ENCODE assay signal across 22 cellular contexts in the genomic region with DNA sequence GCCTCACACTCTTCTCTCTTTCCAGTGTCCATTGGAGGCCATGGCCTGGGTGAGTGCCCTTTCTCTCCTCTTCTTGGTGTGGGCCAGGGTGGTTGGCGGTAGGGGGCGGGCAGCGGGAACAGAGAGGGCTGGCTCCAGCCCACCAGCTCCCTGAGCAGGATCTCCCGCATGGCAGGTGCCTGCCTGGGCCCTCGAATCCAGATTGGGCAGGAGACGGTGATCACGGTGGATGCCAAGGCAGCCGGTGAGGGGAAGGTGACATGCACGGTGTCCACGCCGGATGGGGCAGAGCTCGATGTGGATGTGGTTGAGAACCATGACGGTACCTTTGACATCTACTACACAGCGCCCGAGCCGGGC. TPM values are rescaled to one million over a fixed set of nuclear protein-coding genes. Genes with fewer than 3 reads are reported as not detected.
DNase-seq lines count a peak whose midpoint lies in the region; ATAC-seq and TF ChIP-seq lines count a peak whose summit lies in the region.
"Had no signal": no experiment of that assay in that cellular context is flagged by ENCODE, and none has a peak within 500 bp of the region (broad histone marks: within the 10 kb centered on the region; RNA-seq: fewer than 3 reads in every experiment).

No MANE protein-coding gene starts in this region.

- H3K9me3 Mint-ChIP-seq in activated T-cell treated with anti-CD3 and anti-CD28 coated beads, Interleukin-2, amount 50 U/mL, for 24 hours = no peaks in the 10 kb centered on the region
- H3K9me3 Mint-ChIP-seq: CD4-positive, CD25-positive, alpha-beta regulatory T cell; CD8-positive, alpha-beta T cell; GM23338; H9 had no signal

- no peaks in the 10 kb centered on the region for H3K36me3 Mint-ChIP-seq in activated T-cell treated with anti-CD3 and anti-CD28 coated beads, Interleukin-2, amount 50 U/mL, for 24 hours (ENCODE audit: low read depth)
- H3K36me3 Mint-ChIP-seq: CD4-positive, CD25-positive, alpha-beta regulatory T cell; CD8-positive, alpha-beta T cell had no signal

- in situ Hi-C loops in gastrocnemius medialis (cut with MboI; ENCODE audit: low sequenced_read_pairs in 4 of 4) = no loop called here

- H3K4me1 ChIP-seq in heart left ventricle (peaks cover 0 to 4% (median 0%) of the 10 kb centered on the region in 12 donors), esophagus muscularis mucosa (no peaks in the 10 kb centered on the region), gastrocnemius medialis (no peaks in the 10 kb centered on the region)
- H3K4me1 ChIP-seq: BLaER1 had no signal

- WGBS in heart left ventricle, 4 donors = 81 to 96% (median 93%) methylated on average over 13 to 16 of the region's 16 CpGs
- WGBS in esophagus muscularis mucosa = 95% methylated on average over 14 of the region's 16 CpGs

- peaks cover 4 to 100% (median 97%) of the 10 kb centered on the region in 9 donors for H3K36me3 ChIP-seq in heart left ventricle
- H3K36me3 ChIP-seq in esophagus muscularis mucosa = peaks cover 86 to 100% (median 99%) of the 10 kb centered on the region in 4 donors
- H3K36me3 ChIP-seq in gastrocnemius medialis = peaks cover 0 to 100% of the 10 kb centered on the region in 2 donors
- H3K36me3 ChIP-seq: BLaER1 had no signal

- H3K4me3 ChIP-seq in heart left ventricle (no peak overlapping the region), esophagus muscularis mucosa (no peak overlapping the region), gastrocnemius medialis (no peak overlapping the region)
- H3K4me3 ChIP-seq: BLaER1, GM12878, GM23338 had no signal

- intact Hi-C loops in Right ventricle myocardium superior (cut with DNase I) (no loop called here), heart left ventricle (cut with DNase I) (no loop called here), esophagus muscularis mucosa (cut with DNase I) (no loop called here), gastrocnemius medialis (cut with DNase I; ENCODE audit: low total_unique reads) (no loop called here)

- no peaks in the 10 kb centered on the region for H3K4me1 Mint-ChIP-seq in activated T-cell treated with anti-CD3 and anti-CD28 coated beads, Interleukin-2, amount 50 U/mL, for 24 hours (ENCODE audit: low read depth)
- H3K4me1 Mint-ChIP-seq: B cell; CD4-positive, CD25-positive, alpha-beta regulatory T cell; GM23338; H9 had no signal

- H3K9me3 ChIP-seq in heart left ventricle (no peaks in the 10 kb centered on the region), esophagus muscularis mucosa (no peaks in the 10 kb centered on the region), gastrocnemius medialis (no peaks in the 10 kb centered on the region)
- H3K9me3 ChIP-seq: BLaER1 had no signal

- no peak overlapping the region for H3K4me3 Mint-ChIP-seq in activated T-cell treated with anti-CD3 and anti-CD28 coated beads, Interleukin-2, amount 50 U/mL, for 24 hours
- H3K4me3 Mint-ChIP-seq: B cell; CD8-positive, alpha-beta T cell; GM23338; H9 had no signal

- peak; percentile 39 for DNase-seq in Right ventricle myocardium superior
- DNase-seq in heart left ventricle = no peak
- DNase-seq in esophagus muscularis mucosa (ENCODE audit: extremely low spot score) = no peak
- DNase-seq in gastrocnemius medialis = no peak
- no peak for DNase-seq in activated T-cell treated with anti-CD3 and anti-CD28 coated beads, Interleukin-2, amount 50 U/mL, for 24 hours
- no peak for DNase-seq in activated T-cell treated with anti-CD3 and anti-CD28 coated beads for 4 hours
- no peak for DNase-seq in NCI-H526 (lab: John Stamatoyannopoulos, UW)
- DNase-seq: CD4-positive, CD25-positive, alpha-beta regulatory T cell; DMS 273 treated with DMSO at 0.1 percent for 48 hours; DMS79; EL; GDM1; H9 had no signal

- H3K27ac Mint-ChIP-seq in activated T-cell treated with anti-CD3 and anti-CD28 coated beads, Interleukin-2, amount 50 U/mL, for 24 hours = no peak overlapping the region
- H3K27ac Mint-ChIP-seq: B cell; CD4-positive, CD25-positive, alpha-beta regulatory T cell; CD8-positive, alpha-beta T cell; GM23338; H9 had no signal

- TF ChIP-seq EP300 in esophagus muscularis mucosa (IDR thresholded peaks at IDR 0.05) = no peak

- no peak for ATAC-seq in Right ventricle myocardium superior (ENCODE audit: poor library complexity)
- no peak for ATAC-seq in heart left ventricle
- ATAC-seq in gastrocnemius medialis = no peak
- ATAC-seq in GM18517 (IDR thresholded peaks at IDR 0.05; ENCODE audit: unreplicated experiment) = no peak
- ATAC-seq: CD8-positive, alpha-beta T cell; GM12878; GM23338; HCT116 had no signal

- TF ChIP-seq POLR2A in heart left ventricle (IDR thresholded peaks at IDR 0.05) (no peak), esophagus muscularis mucosa (IDR thresholded peaks at IDR 0.05; ENCODE audit: low read depth) (no peak), gastrocnemius medialis (IDR thresholded peaks at IDR 0.05) (no peak)

- H3K27me3 Mint-ChIP-seq in activated T-cell treated with anti-CD3 and anti-CD28 coated beads, Interleukin-2, amount 50 U/mL, for 24 hours = no peaks in the 10 kb centered on the region
- H3K27me3 Mint-ChIP-seq: B cell; CD4-positive, CD25-positive, alpha-beta regulatory T cell had no signal

- H3K27ac ChIP-seq in heart left ventricle (peak overlapping the region in 1 of 12 donors; percentile 31), esophagus muscularis mucosa (replicated peaks in 1 of 4) (peak overlapping the region in 3 of 4 donors; percentile 32 to 48 (median 40)), gastrocnemius medialis (peak overlapping the region; percentile 55 to 99 (median 96))
- H3K27ac ChIP-seq: 22Rv1, BLaER1, C4-2B had no signal

- H3K27me3 ChIP-seq in heart left ventricle = no peaks in the 10 kb centered on the region
- H3K27me3 ChIP-seq in esophagus muscularis mucosa = no peaks in the 10 kb centered on the region
- no peaks in the 10 kb centered on the region for H3K27me3 ChIP-seq in gastrocnemius medialis
- H3K27me3 ChIP-seq: BLaER1 had no signal

- TF ChIP-seq CTCF in heart left ventricle (IDR thresholded peaks at IDR 0.05) = no peak
- TF ChIP-seq CTCF in esophagus muscularis mucosa (IDR thresholded peaks at IDR 0.05) = no peak
- TF ChIP-seq CTCF in gastrocnemius medialis (IDR thresholded peaks at IDR 0.05 in 4 of 5, conservative IDR thresholded peaks at IDR 0.05 in 1 of 5) = no peak

RNA-seq across cellular contexts. Expression of gene ATP6V1F, which starts 13.5 kb away (rescaled TPM):
- 119 TPM for total RNA-seq in Right ventricle myocardium superior
- total RNA-seq in heart left ventricle = 100 to 1,000 TPM in 7 of 9 donors, 10 to 100 TPM in 2; 91.6 to 165 (median 121) TPM
- 100 to 1,000 TPM; 137 to 198 TPM for polyA plus RNA-seq in heart left ventricle
- total RNA-seq in esophagus muscularis mucosa = 100 to 1,000 TPM in 2 of 4 donors, 10 to 100 TPM in 2; 74.3 to 108 (median 91.9) TPM
- total RNA-seq in gastrocnemius medialis = 10 to 100 TPM; 79.3 to 99.2 (median 82.3) TPM

RNA-seq across cellular contexts. Expression of gene FLNC, which starts 18.9 kb away (rescaled TPM):
- total RNA-seq in Right ventricle myocardium superior (601 TPM), heart left ventricle (1,000 to 10,000 TPM in 6 of 9 donors, 100 to 1,000 TPM in 3; 721 to 3,687 (median 1,170) TPM), esophagus muscularis mucosa (100 to 1,000 TPM; 391 to 932 (median 533) TPM), gastrocnemius medialis (1,000 to 10,000 TPM; 1,071 to 4,398 (median 2,381) TPM)
- polyA plus RNA-seq in heart left ventricle = 1,000 to 10,000 TPM in 1 of 2 donors, 100 to 1,000 TPM in 1; 399 to 1,654 TPM
- total RNA-seq: B cell; CD4-positive, CD25-positive, alpha-beta regulatory T cell had no signal
- polyA plus RNA-seq: CD4-positive, CD25-positive, alpha-beta regulatory T cell had no signal

RNA-seq across cellular contexts. Expression of gene CCDC136, which starts 57.4 kb away (rescaled TPM):
- total RNA-seq in Right ventricle myocardium superior (5.2 TPM), heart left ventricle (10 to 100 TPM in 6 of 9 donors, 1 to 10 TPM in 3; 6.4 to 22.8 (median 10.4) TPM), esophagus muscularis mucosa (10 to 100 TPM; 20.7 to 36.5 (median 33.7) TPM), gastrocnemius medialis (10 to 100 TPM in 2 of 4 donors, 1 to 10 TPM in 1, under 1 TPM in 1; 0.61 to 15.8 (median 9.3) TPM)
- 10 to 100 TPM in 1 of 2 donors, 1 to 10 TPM in 1; 9.0 to 13.9 TPM for polyA plus RNA-seq in heart left ventricle
